ENCODE assay signal across 14 cellular contexts in genomic region chr15:66749841-66750575, GRCh38. TPM values are rescaled to one million over a fixed set of nuclear protein-coding genes. Genes with fewer than 3 reads are reported as not detected.
DNase-seq lines count a peak whose midpoint lies in the region; ATAC-seq, FAIRE-seq and TF ChIP-seq lines count a peak whose summit lies in the region.
"Had no signal": no experiment of that assay in that cellular context is flagged by ENCODE, and none has a peak within 500 bp of the region (broad histone marks: within the 10 kb centered on the region; RNA-seq: fewer than 3 reads in every experiment).

No MANE protein-coding gene starts in this region.

- no TSS peak for BruUV-seq in endothelial cell of umbilical vein (replicated peaks; lab: Mats Ljungman, UMichigan)

- H3K27me3 ChIP-seq in AG04450 (ENCODE audit: control insufficient read depth, insufficient read depth, low read length): no peaks in the 10 kb centered on the region
- H3K27me3 ChIP-seq in endothelial cell of umbilical vein (ENCODE audit: control insufficient read depth in 2 of 2, insufficient read depth in 2 of 2, low read length in 2 of 2): no peaks in the 10 kb centered on the region
- no peaks in the 10 kb centered on the region for H3K27me3 ChIP-seq in neural progenitor cell

- CTCF ChIA-PET in AG04450 (lab: Charles Lee) (interaction anchor here (1.6 kb wide), 1 partner anchor 100 kb away, joined by 4 read pairs; no protein-coding TSS in a partner anchor), endothelial cell of umbilical vein (lab: Charles Lee) (interaction anchor here (1.2 kb wide), 2 partner anchors 13 to 22 kb away, joined by 3 read pairs; no protein-coding TSS in a partner anchor)

- H3K4me1 Mint-ChIP-seq in neural progenitor cell: peaks cover 47% of the 10 kb centered on the region

- no peak overlapping the region for H3K9ac ChIP-seq in endothelial cell of umbilical vein (replicated peaks; ENCODE audit: extremely low read depth, insufficient read depth, low read length)
- no peak overlapping the region for H3K9ac ChIP-seq in neural progenitor cell

- H3K27ac Mint-ChIP-seq in neural progenitor cell: peak overlapping the region; percentile 34
- H3K27ac Mint-ChIP-seq: activated CD4-positive, alpha-beta memory T cell treated with anti-CD3 and anti-CD28 coated beads for 36 hours had no signal

- H3K27ac ChIP-seq in AG04450 (ENCODE audit: low read depth, low read length) (peak overlapping the region; percentile 94), endothelial cell of umbilical vein (ENCODE audit: insufficient read depth, low read depth, low read length) (no peak overlapping the region), neural progenitor cell (no peak overlapping the region)
- H3K27ac ChIP-seq: spleen had no signal

- no peak for TF ChIP-seq POLR2A in endothelial cell of umbilical vein (IDR thresholded peaks at IDR 0.05; ENCODE audit: low read depth, low read length)

- H3K79me2 ChIP-seq in endothelial cell of umbilical vein (ENCODE audit: control insufficient read depth, insufficient read depth, low read length) (peaks cover 28% of the 10 kb centered on the region), neural progenitor cell (ENCODE audit: low read depth) (peaks cover 5% of the 10 kb centered on the region)

- H3K36me3 Mint-ChIP-seq in neural progenitor cell: peaks cover 18% of the 10 kb centered on the region

- H3K9me3 Mint-ChIP-seq in neural progenitor cell: peaks cover 8% of the 10 kb centered on the region

- no peaks in the 10 kb centered on the region for H3K9me1 ChIP-seq in endothelial cell of umbilical vein (replicated peaks; ENCODE audit: control insufficient read depth, extremely low read depth, insufficient read depth, low read length)

- TF ChIP-seq CTCF in AG04450 (IDR thresholded peaks at IDR 0.05; ENCODE audit: low read depth, low read length): no peak
- no peak for TF ChIP-seq CTCF in endothelial cell of umbilical vein (IDR thresholded peaks at IDR 0.05; ENCODE audit: extremely low read depth in 1 of 2, insufficient read depth in 1 of 2, low read depth in 1 of 2, low read length in 2 of 2)
- TF ChIP-seq CTCF in neural progenitor cell (IDR thresholded peaks at IDR 0.05): no peak

- H3K27me3 Mint-ChIP-seq in neural progenitor cell (ENCODE audit: insufficient read depth, low read depth): peaks cover 6% of the 10 kb centered on the region

- dilution Hi-C loops in endothelial cell of umbilical vein (cut with MboI; ENCODE audit: extremely low pct_ligation_motif_present, low sequenced_read_pairs): no loop called here

- POLR2A ChIA-PET in AG04450 (lab: Yijun Ruan, JAX) (no interaction called here), endothelial cell of umbilical vein (lab: Charles Lee) (no interaction called here)

- H3K4me3 ChIP-seq in AG04450 (ENCODE audit: low read depth, low read length) (no peak overlapping the region), endothelial cell of umbilical vein (replicated peaks in 1 of 3; ENCODE audit: insufficient read depth in 1 of 3, low read depth in 1 of 3, low read length in 3 of 3) (no peak overlapping the region), neural progenitor cell (no peak overlapping the region)
- H3K4me3 ChIP-seq: spleen had no signal

- H3K4me1 ChIP-seq in endothelial cell of umbilical vein (ENCODE audit: control insufficient read depth, extremely low read depth, insufficient read depth, low read length) (peaks cover 51% of the 10 kb centered on the region), neural progenitor cell (peaks cover 42% of the 10 kb centered on the region)

- no peak for ATAC-seq in HG02938 (IDR thresholded peaks at IDR 0.05; ENCODE audit: unreplicated experiment)

- intact Hi-C loops in endothelial cell of umbilical vein (cut with micrococcal nuclease): no loop called here

- FAIRE-seq in endothelial cell of umbilical vein (lab: Jason Lieb, UNC): peak; percentile 58
- FAIRE-seq: urothelium cell line had no signal

- H3K9me3 ChIP-seq in AG04450 (ENCODE audit: control insufficient read depth, insufficient read depth, low read length) (peaks cover 5% of the 10 kb centered on the region), endothelial cell of umbilical vein (replicated peaks; ENCODE audit: control insufficient read depth, insufficient read depth, low read length) (no peaks in the 10 kb centered on the region), neural progenitor cell (ENCODE audit: low read depth) (no peaks in the 10 kb centered on the region)

- H3K4me2 ChIP-seq in endothelial cell of umbilical vein (ENCODE audit: insufficient read depth, low read length): no peak overlapping the region
- H3K4me2 ChIP-seq in neural progenitor cell: no peak overlapping the region

- H4K20me1 ChIP-seq in endothelial cell of umbilical vein (replicated peaks; ENCODE audit: control insufficient read depth, extremely low read depth, insufficient read depth, low read length): no peaks in the 10 kb centered on the region
- H4K20me1 ChIP-seq in neural progenitor cell (ENCODE audit: low read depth): peaks cover 24% of the 10 kb centered on the region

- no peak overlapping the region for H3K4me3 Mint-ChIP-seq in neural progenitor cell
- H3K4me3 Mint-ChIP-seq: activated CD4-positive, alpha-beta memory T cell treated with anti-CD3 and anti-CD28 coated beads for 36 hours had no signal

- H3F3A ChIP-seq in neural progenitor cell (ENCODE audit: low read depth): peaks cover 17% of the 10 kb centered on the region

- H2AFZ ChIP-seq in endothelial cell of umbilical vein (ENCODE audit: low read depth, low read length): no peak overlapping the region
- H2AFZ ChIP-seq in neural progenitor cell (replicated peaks): no peak overlapping the region

- DNase-seq in AG04450 (ENCODE audit: low read depth, low spot score) (no peak), LHCN-M2 (ENCODE audit: low read depth) (peak; percentile 34), endothelial cell of umbilical vein (ENCODE audit: low read depth, low spot score) (no peak), neural progenitor cell (ENCODE audit: low spot score) (no peak), NCI-H2029 treated with DMSO at 0.1 percent for 48 hours (lab: John Stamatoyannopoulos, UW) (no peak), NCI-H524 (lab: John Stamatoyannopoulos, UW) (no peak), NOMO-1 treated with dmso at 0.1 percent for 144 hours (lab: John Stamatoyannopoulos, UW; ENCODE audit: unreplicated experiment) (no peak)
- DNase-seq: activated CD4-positive, alpha-beta memory T cell treated with anti-CD3 and anti-CD28 coated beads for 36 hours; effector CD4-positive, alpha-beta T cell; NCI-H1092 treated with DMSO at 0.1 percent for 48 hours; NCI-H2227 treated with DMSO at 0.1 percent for 48 hours; spleen had no signal

- peaks cover 0 to 3% of the 10 kb centered on the region in 2 experiments for H3K36me3 ChIP-seq in endothelial cell of umbilical vein (ENCODE audit: control insufficient read depth in 2 of 2, extremely low read depth in 1 of 2, insufficient read depth in 2 of 2, low read length in 2 of 2)
- H3K36me3 ChIP-seq in neural progenitor cell: no peaks in the 10 kb centered on the region
- H3K36me3 ChIP-seq: spleen had no signal

TF ChIP-seq in endothelial cell of umbilical vein, 7 proteins besides CTCF, POLR2A, EP300 and RAD21:
- TF ChIP-seq GATA2 (IDR thresholded peaks at IDR 0.05; ENCODE audit: insufficient read depth, insufficient read length, low read depth, low read length): no peak
- TF ChIP-seq FOS (IDR thresholded peaks at IDR 0.05; ENCODE audit: borderline replicate concordance, insufficient read depth, low read length): peak; percentile 29
- no peak for TF ChIP-seq POLR2AphosphoS5 (IDR thresholded peaks at IDR 0.05; ENCODE audit: insufficient read depth, low read depth, low read length)
- peak; percentile 9 for TF ChIP-seq JUN (IDR thresholded peaks at IDR 0.05; ENCODE audit: borderline replicate concordance, insufficient read depth, insufficient read length, low read depth)

RNA-seq across cellular contexts. Expression of gene SMAD6, which starts 48.0 kb away (rescaled TPM):
- polyA plus RNA-seq in AG04450 (2011; rRNA removed) (1.8 and 2.2 TPM in 2 replicates), endothelial cell of umbilical vein (7.3 and 8.8 TPM in 2 replicates)
- polyA minus RNA-seq in AG04450 (2011; rRNA and poly(A)+ RNA removed): 4.9 and 6.2 TPM in 2 replicates
- total RNA-seq in LHCN-M2 (2014; rRNA removed) (2.4 and 3.3 TPM in 2 replicates), endothelial cell of umbilical vein (12.4 and 12.5 TPM in 2 replicates), neural progenitor cell (ENCODE audit: low replicate concordance) (3.4 and 9.4 TPM in 2 replicates)
- polyA plus RNA-seq in LHCN-M2 (2012): 1.5 TPM
- 3.5 and 4.0 TPM in 2 replicates for polyA plus RNA-seq in endothelial cell of umbilical vein (2011; cell fraction: cytosol; rRNA removed)
- 22.2 and 24.2 TPM in 2 replicates for polyA plus RNA-seq in endothelial cell of umbilical vein (2011; cell fraction: nucleus; rRNA removed)
- 5.8 and 11.3 TPM in 2 replicates for polyA plus RNA-seq in endothelial cell of umbilical vein (2012)
- polyA minus RNA-seq in endothelial cell of umbilical vein: 28.0 and 29.7 TPM in 2 replicates
- 45.7 TPM for polyA minus RNA-seq in endothelial cell of umbilical vein (2011; cell fraction: cytosol; rRNA and poly(A)+ RNA removed)
- polyA minus RNA-seq in endothelial cell of umbilical vein (2011; cell fraction: nucleus; rRNA and poly(A)+ RNA removed): 22.4 and 35.7 TPM in 2 replicates
